15 cellular contexts compared by ENCODE assay signal in genomic region chr2:40097691-40098376, GRCh38.
A peak's percentile ranks its signal among the peaks of the same experiment; 100 is the strongest.
DNase-seq lines count a peak whose midpoint lies in the region; ATAC-seq, FAIRE-seq and TF ChIP-seq lines count a peak whose summit lies in the region.
"Had no signal": no experiment of that assay in that cellular context is flagged by ENCODE, and none has a peak within 500 bp of the region (broad histone marks: within the 10 kb centered on the region; RNA-seq: fewer than 3 reads in every experiment).

No MANE protein-coding gene starts in this region.

- no peaks in the 10 kb centered on the region for H3K27me3 ChIP-seq in pancreas

- 42 to 71% methylated on average over 2 of the region's 2 CpGs for WGBS in pancreas, 2 donors

- TF ChIP-seq CTCF in epithelial cell of esophagus (IDR thresholded peaks at IDR 0.05; ENCODE audit: insufficient read depth, low read depth, low read length, missing control alignments) = no peak
- no peak for TF ChIP-seq CTCF in pancreas (IDR thresholded peaks at IDR 0.05)

- no peaks in the 10 kb centered on the region for H3K4me1 ChIP-seq in pancreas
- H3K4me1 ChIP-seq: prostate gland had no signal

- H3K27ac ChIP-seq in pancreas = no peak overlapping the region
- H3K27ac ChIP-seq: prostate gland had no signal

- intact Hi-C loops in pancreas (cut with DNase I) = no loop called here

- no peak for ATAC-seq in pancreas

- no peak overlapping the region for H3K4me3 ChIP-seq in epithelial cell of esophagus (ENCODE audit: low read length)
- H3K4me3 ChIP-seq in pancreas = no peak overlapping the region
- H3K4me3 ChIP-seq: prostate gland had no signal

- no peaks in the 10 kb centered on the region for H3K9me3 ChIP-seq in pancreas
- H3K9me3 ChIP-seq: prostate gland had no signal

- no peaks in the 10 kb centered on the region for H3K36me3 ChIP-seq in pancreas
- H3K36me3 ChIP-seq: prostate gland had no signal

- FAIRE-seq in G401.6 (lab: Jason Lieb, UNC) (peak; percentile 70), RCC 7860 (lab: Jason Lieb, UNC) (peak; percentile 41), pancreas (lab: Jason Lieb, UNC) (peak; percentile 17)

- DNase-seq in RCC 7860 (ENCODE audit: low spot score) (peak; percentile 36), epithelial cell of esophagus (ENCODE audit: low read depth) (peak; percentile 69), pancreas (no peak), activated gamma-delta T cell treated with Interleukin-2 at 50 U/mL for 16 hours (no peak), NCI-H2029 (lab: John Stamatoyannopoulos, UW) (no peak)
- no peak for DNase-seq in activated T-cell treated with anti-CD3 and anti-CD28 coated beads, Interleukin-2, amount 50 U/mL, for 48 hours
- DNase-seq in stimulated activated CD4-positive, alpha-beta T cell treated with anti-CD3 and anti-CD28 coated beads, Interleukin-12 subunit alpha, Interleukin-12 subunit beta, amount 100 ng/mL, for 4 hours = no peak
- DNase-seq: activated B cell treated with CpG ODN at 0.5 μM for 24 hours; activated CD8-positive, alpha-beta memory T cell treated with anti-CD3 and anti-CD28 coated beads, Interleukin-2, amount 50 U/mL, for 48 hours; CD4-positive, alpha-beta T cell; naive B cell; NCI-H1105; stimulated activated CD4-positive, alpha-beta T cell treated with anti-CD3 and anti-CD28 coated beads, Interleukin-1b, Interleukin-23, amount 100 ng/mL, for 48 hours had no signal

Comparison
In these comparisons a context has a peak if more than half of its experiments do, and no peak if none do; other contexts are left out.
1. DNase-seq: peak in RCC 7860 (single experiment) and epithelial cell of esophagus (single experiment); none in pancreas (0 of 6), activated T-cell treated with anti-CD3 and anti-CD28 coated beads, Interleukin-2, amount 50 U/mL, for 48 hours (0 of 2), activated gamma-delta T cell treated with Interleukin-2 at 50 U/mL for 16 hours (single experiment), stimulated activated CD4-positive, alpha-beta T cell treated with anti-CD3 and anti-CD28 coated beads, Interleukin-12 subunit alpha, Interleukin-12 subunit beta, amount 100 ng/mL, for 4 hours (single experiment) and NCI-H2029 (single experiment).